ENCODE assay signal across 19 cellular contexts in genomic region chr1:227780101-227781044, GRCh38. TPM values are rescaled to one million over a fixed set of nuclear protein-coding genes. Genes with fewer than 3 reads are reported as not detected.
DNase-seq lines count a peak whose midpoint lies in the region; ATAC-seq and TF ChIP-seq lines count a peak whose summit lies in the region.
"Had no signal": no experiment of that assay in that cellular context is flagged by ENCODE, and none has a peak within 500 bp of the region (broad histone marks: within the 10 kb centered on the region; RNA-seq: fewer than 3 reads in every experiment).

No MANE protein-coding gene starts in this region.

- intact Hi-C loops in Right ventricle myocardium inferior (cut with DNase I) (loop anchor here (10.0 kb wide), 1 partner anchor 104 kb away; no protein-coding TSS in a partner anchor), left ventricle myocardium inferior (cut with micrococcal nuclease) (no loop called here)

- no peak overlapping the region for H3K4me3 ChIP-seq in left ventricle myocardium inferior

- no peak overlapping the region for H3K4me3 Mint-ChIP-seq in type B pancreatic cell
- H3K4me3 Mint-ChIP-seq: activated naive CD8-positive, alpha-beta T cell treated with anti-CD3 and anti-CD28 coated beads, Interleukin-2, amount 50 U/mL, for 24 hours; CD4-positive, alpha-beta memory T cell; stimulated activated naive CD8-positive, alpha-beta T cell treated with anti-CD3 and anti-CD28 coated beads, Interleukin-15, Interleukin-2, amounts not matched to agents 100 ng/mL and 50 ng/mL, for 24 hours had no signal

- H3K27me3 ChIP-seq in left ventricle myocardium inferior (ENCODE audit: low read depth) = no peaks in the 10 kb centered on the region

- no peak overlapping the region for H3K27ac ChIP-seq in left ventricle myocardium inferior (replicated peaks)

- H3K4me1 ChIP-seq in left ventricle myocardium inferior = no peaks in the 10 kb centered on the region

- no peaks in the 10 kb centered on the region for H3K27me3 Mint-ChIP-seq in type B pancreatic cell
- H3K27me3 Mint-ChIP-seq: activated naive CD8-positive, alpha-beta T cell treated with anti-CD3 and anti-CD28 coated beads, Interleukin-2, amount 50 U/mL, for 24 hours; CD4-positive, alpha-beta memory T cell; stimulated activated naive CD8-positive, alpha-beta T cell treated with anti-CD3 and anti-CD28 coated beads, Interleukin-15, Interleukin-2, amounts not matched to agents 100 ng/mL and 50 ng/mL, for 24 hours had no signal

- no peak for DNase-seq in Right ventricle myocardium inferior (ENCODE audit: missing footprints)
- no peak for DNase-seq in left ventricle myocardium inferior
- DNase-seq in cerebellar cortex (ENCODE audit: low spot score) = peak; percentile 63
- peak; percentile 82 for DNase-seq in mesenteric fat pad (ENCODE audit: low spot score)
- DNase-seq in type B pancreatic cell (ENCODE audit: extremely low spot score, unreplicated experiment) = peak; percentile 56
- DNase-seq in NCI-H1092 treated with DMSO at 0.1 percent for 48 hours (lab: John Stamatoyannopoulos, UW) = no peak
- no peak for DNase-seq in effector CD4-positive, alpha-beta T cell
- DNase-seq: activated CD4-positive, alpha-beta T cell treated with anti-CD3 and anti-CD28 coated beads for 48 hours; activated naive CD8-positive, alpha-beta T cell treated with anti-CD3 and anti-CD28 coated beads, Interleukin-2, amount 50 U/mL, for 24 hours; activated T-cell treated with anti-CD3 and anti-CD28 coated beads, Interleukin-2, amount 50 U/mL, for 1 hour; CD4-positive, alpha-beta memory T cell; EL; Kasumi-1; NCI-H510A treated with DMSO at 0.1 percent for 48 hours; T-helper 9 cell had no signal

- H3K36me3 ChIP-seq in left ventricle myocardium inferior = peaks cover 25% of the 10 kb centered on the region

- peaks cover 7% of the 10 kb centered on the region for H3K36me3 Mint-ChIP-seq in type B pancreatic cell

- H3K27ac Mint-ChIP-seq in type B pancreatic cell = no peak overlapping the region
- H3K27ac Mint-ChIP-seq: activated naive CD8-positive, alpha-beta T cell treated with anti-CD3 and anti-CD28 coated beads, Interleukin-2, amount 50 U/mL, for 24 hours; stimulated activated naive CD8-positive, alpha-beta T cell treated with anti-CD3 and anti-CD28 coated beads, Interleukin-15, Interleukin-2, amounts not matched to agents 100 ng/mL and 50 ng/mL, for 24 hours had no signal

- peak; percentile 58 for ATAC-seq in Right ventricle myocardium inferior
- no peak for ATAC-seq in GM21786 (IDR thresholded peaks at IDR 0.05; ENCODE audit: unreplicated experiment)
- ATAC-seq: activated naive CD8-positive, alpha-beta T cell treated with anti-CD3 and anti-CD28 coated beads, Interleukin-2, amount 50 U/mL, for 24 hours had no signal

- H3K4me1 Mint-ChIP-seq in type B pancreatic cell (ENCODE audit: unreplicated experiment) = peaks cover 11% of the 10 kb centered on the region

- TF ChIP-seq CTCF in left ventricle myocardium inferior (IDR thresholded peaks at IDR 0.05; ENCODE audit: borderline replicate concordance) (no peak), type B pancreatic cell (conservative IDR thresholded peaks at IDR 0.05) (no peak)

- H3K9me3 ChIP-seq in left ventricle myocardium inferior (replicated peaks) = no peaks in the 10 kb centered on the region

- no peaks in the 10 kb centered on the region for H3K9me3 Mint-ChIP-seq in type B pancreatic cell
- H3K9me3 Mint-ChIP-seq: activated naive CD8-positive, alpha-beta T cell treated with anti-CD3 and anti-CD28 coated beads, Interleukin-2, amount 50 U/mL, for 24 hours; CD4-positive, alpha-beta memory T cell; stimulated activated naive CD8-positive, alpha-beta T cell treated with anti-CD3 and anti-CD28 coated beads, Interleukin-15, Interleukin-2, amounts not matched to agents 100 ng/mL and 50 ng/mL, for 24 hours had no signal

RNA-seq across cellular contexts. Expression of gene PRSS38, which starts 35.1 kb away (rescaled TPM):
- total RNA-seq in Right ventricle myocardium inferior (not detected), left ventricle myocardium inferior (not detected), mesenteric fat pad (not detected), type B pancreatic cell (ENCODE audit: low replicate concordance) (not detected in 2 replicates)
- total RNA-seq: bronchial epithelial cell; CD4-positive, alpha-beta memory T cell; SK-MEL-5 had no signal

RNA-seq across cellular contexts. Expression of gene SNAP47, which starts 45.1 kb away (rescaled TPM):
- total RNA-seq in Right ventricle myocardium inferior = 30.1 TPM
- 45.9 TPM for total RNA-seq in left ventricle myocardium inferior
- total RNA-seq in mesenteric fat pad = 18.8 TPM
- total RNA-seq in type B pancreatic cell (ENCODE audit: low replicate concordance) = 32.4 and 46.2 TPM in 2 replicates

RNA-seq across cellular contexts. Expression of gene JMJD4, which starts 45.3 kb away (rescaled TPM):
- total RNA-seq in Right ventricle myocardium inferior (7.1 TPM), left ventricle myocardium inferior (7.0 TPM), mesenteric fat pad (18.4 TPM), type B pancreatic cell (ENCODE audit: low replicate concordance) (23.5 and 25.4 TPM in 2 replicates)

Comparison
In these comparisons a context has a peak if more than half of its experiments do, and no peak if none do; other contexts are left out.
1. DNase-seq: peak in cerebellar cortex (single experiment), mesenteric fat pad (single experiment) and type B pancreatic cell (single experiment); none in Right ventricle myocardium inferior (single experiment), left ventricle myocardium inferior (single experiment), NCI-H1092 treated with DMSO at 0.1 percent for 48 hours (single experiment) and effector CD4-positive, alpha-beta T cell (single experiment).